8 cellular contexts compared by ENCODE assay signal in the genomic region with DNA sequence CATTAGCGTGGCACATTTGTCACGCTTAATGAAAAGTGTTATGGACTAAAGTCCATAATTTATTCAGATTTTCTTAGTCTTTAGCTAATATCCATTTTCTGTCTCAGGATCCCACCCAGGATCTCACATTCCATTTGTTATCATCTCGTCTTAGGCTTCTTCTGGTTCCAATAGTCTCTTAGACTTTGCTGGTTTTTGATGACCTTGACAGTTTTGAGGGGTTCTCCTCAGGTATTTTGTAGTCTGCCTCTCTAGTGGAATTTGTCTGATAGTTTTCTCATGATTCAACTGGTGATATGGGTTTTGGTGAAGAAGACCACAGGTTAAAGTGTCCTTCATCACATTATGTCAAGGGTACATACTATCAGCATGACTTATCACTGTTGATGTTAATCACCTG.
"Had no signal": no experiment of that assay in that cellular context is flagged by ENCODE, and none has a peak within 500 bp of the region (broad histone marks: within the 10 kb centered on the region; RNA-seq: fewer than 3 reads in every experiment).

No MANE protein-coding gene starts in this region.

- ATAC-seq: GM12878 had no signal

- DNase-seq: GDM1, GF-D8 had no signal

- FAIRE-seq: G401.6, GM12878, GM12891, GM12892, GM18507, GM19239 had no signal

- H3K4me3 ChIP-seq: GM12878 had no signal
